Comparison of ENCODE assay signal across 8 cellular contexts in the genomic region with DNA sequence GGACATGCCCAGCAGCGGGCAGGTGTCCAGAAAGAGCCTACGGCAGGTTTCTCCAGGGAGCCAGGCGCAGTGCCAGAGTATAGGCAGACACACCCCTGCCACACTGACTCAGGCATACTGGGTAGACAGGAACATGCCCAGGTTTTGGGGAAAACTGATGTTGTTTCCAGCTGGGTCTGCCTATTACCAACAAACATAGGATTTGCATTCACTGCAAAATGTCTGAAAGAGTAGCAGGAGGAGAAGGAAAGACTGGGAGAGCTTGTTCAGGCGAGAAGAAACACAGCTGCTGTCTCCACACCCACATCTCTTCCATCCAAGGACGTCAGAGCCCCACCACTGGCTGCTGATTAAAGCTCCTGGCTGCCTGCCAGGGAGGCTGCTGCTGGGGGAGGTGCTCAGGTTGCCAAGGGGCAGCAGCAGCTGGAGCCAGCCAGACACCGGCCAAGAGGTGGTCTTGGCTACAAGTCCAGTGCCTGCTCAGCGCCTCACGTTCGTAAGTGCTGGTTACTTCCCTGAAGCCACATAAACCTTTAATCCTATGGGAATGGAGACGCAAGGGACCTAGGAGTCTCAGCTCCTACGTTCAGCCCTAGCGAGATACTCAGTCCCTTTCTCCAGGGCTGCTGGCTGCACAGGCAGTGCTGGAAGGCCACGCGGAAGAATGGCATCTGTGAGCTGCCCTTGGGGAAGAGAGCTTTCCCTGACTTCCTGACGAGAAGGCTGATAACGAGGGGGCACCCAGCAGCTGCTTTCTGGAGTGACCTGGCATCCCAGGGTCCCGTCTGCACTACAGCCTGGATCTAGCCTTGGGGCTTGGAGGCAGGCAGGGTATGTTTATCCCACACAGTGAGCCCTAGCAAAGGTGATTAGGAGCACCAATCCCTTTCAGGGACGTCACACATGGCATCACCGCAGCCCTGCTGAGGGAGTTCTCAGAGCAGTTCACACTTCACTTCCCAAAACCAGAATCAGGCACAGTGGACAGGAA. TPM values are rescaled to one million over a fixed set of nuclear protein-coding genes. Genes with fewer than 3 reads are reported as not detected.
A peak's percentile ranks its signal among the peaks of the same experiment; 100 is the strongest.
DNase-seq lines count a peak whose midpoint lies in the region; ATAC-seq and TF ChIP-seq lines count a peak whose summit lies in the region.

No MANE protein-coding gene starts in this region.

- H3K27ac ChIP-seq in gastroesophageal sphincter = peak overlapping the region in 3 of 4 donors; percentile 67 to 80 (median 77)

- TF ChIP-seq POLR2A in gastroesophageal sphincter (IDR thresholded peaks at IDR 0.05) = no peak

- no peak for TF ChIP-seq EP300 in gastroesophageal sphincter (IDR thresholded peaks at IDR 0.05)

- H3K36me3 ChIP-seq in gastroesophageal sphincter = no peaks in the 10 kb centered on the region

- peak overlapping the region in 1 of 2 donors; percentile 20 for H3K4me3 ChIP-seq in gastroesophageal sphincter

- ATAC-seq in gastroesophageal sphincter (peak; percentile 41), HG02642 (IDR thresholded peaks at IDR 0.05; ENCODE audit: poor library complexity, unreplicated experiment) (no peak)

- DNase-seq in activated gamma-delta T cell treated with Interleukin-2 at 50 U/mL for 16 hours = peak; percentile 36
- no peak for DNase-seq in activated gamma-delta T cell (lab: John Stamatoyannopoulos, UW)
- DNase-seq in NCI-H524 treated with DMSO at 0.1 percent for 48 hours (lab: John Stamatoyannopoulos, UW) = peak; percentile 87
- peak; percentile 35 for DNase-seq in activated effector memory CD4-positive, alpha-beta T cell treated with Interleukin-2 at 50 U/mL for 16 hours
- peak; percentile 59 for DNase-seq in pons (ENCODE audit: low spot score)
- DNase-seq in GM13977 (ENCODE audit: low spot score) = no peak

- no peaks in the 10 kb centered on the region for H3K27me3 ChIP-seq in gastroesophageal sphincter

- 9 to 21% methylated on average over 5 to 10 of the region's 19 CpGs for WGBS in gastroesophageal sphincter (ENCODE audit: low coverage in 1 of 2), 2 donors

- in situ Hi-C loops in GM13977 (cut with MboI; ENCODE audit: low pct_unique_long_range_greater_than_20kb, low sequenced_read_pairs, unreplicated experiment) = no loop called here

- peaks cover 0 to 71% (median 15%) of the 10 kb centered on the region in 3 donors for H3K4me1 ChIP-seq in gastroesophageal sphincter

- TF ChIP-seq CTCF in gastroesophageal sphincter (IDR thresholded peaks at IDR 0.05) (no peak), GM13977 (IDR thresholded peaks at IDR 0.05; ENCODE audit: extremely low read depth, insufficient read depth, missing control alignments) (no peak)

- no peaks in the 10 kb centered on the region for H3K9me3 ChIP-seq in gastroesophageal sphincter

RNA-seq across cellular contexts. Expression of a gene that starts 58.1 kb away (rescaled TPM):
- 10 to 100 TPM; 44.2 to 79.4 (median 57.7) TPM for total RNA-seq in gastroesophageal sphincter

Comparison
In these comparisons a context has a peak if more than half of its experiments do, and no peak if none do; other contexts are left out.
1. DNase-seq: peak in activated gamma-delta T cell treated with Interleukin-2 at 50 U/mL for 16 hours (single experiment), NCI-H524 treated with DMSO at 0.1 percent for 48 hours (single experiment), activated effector memory CD4-positive, alpha-beta T cell treated with Interleukin-2 at 50 U/mL for 16 hours (single experiment) and pons (single experiment); none in activated gamma-delta T cell (single experiment) and GM13977 (single experiment).